8 cellular contexts compared by ENCODE assay signal in genomic region chr21:14027235-14027869, GRCh38.
DNase-seq lines count a peak whose midpoint lies in the region; ATAC-seq, FAIRE-seq and TF ChIP-seq lines count a peak whose summit lies in the region.
"Not testable (repeated sequence)": the region's sequence is repeated elsewhere in the genome, so short reads cannot be mapped to it uniquely, and the experiment has no call there.

No MANE protein-coding gene starts in this region.

- not testable (repeated sequence) for H4K20me1 ChIP-seq in SU-DHL-6 (ENCODE audit: low read depth, low read length)

- H3K4me2 ChIP-seq in SU-DHL-6 (ENCODE audit: low read depth, low read length, poor library complexity, severe bottlenecking): peak overlapping the region; percentile 87

- H3K27ac Mint-ChIP-seq in activated naive CD8-positive, alpha-beta T cell treated with anti-CD3 and anti-CD28 coated beads, Interleukin-2, amount 10 ng/mL, durations not matched to agents 7 days and 5 days: peak overlapping the region; percentile 94

- H3K9ac ChIP-seq in SU-DHL-6 (ENCODE audit: low read length): peak overlapping the region; percentile 68

- not testable (repeated sequence) for H3K9me3 ChIP-seq in SU-DHL-6 (ENCODE audit: insufficient read depth, low read length); pancreas; thyroid gland

- H3K9me3 Mint-ChIP-seq in activated naive CD8-positive, alpha-beta T cell treated with anti-CD3 and anti-CD28 coated beads, Interleukin-2, amount 10 ng/mL, durations not matched to agents 7 days and 5 days: not testable (repeated sequence)

- peak overlapping the region; percentile 75 for H3K4me3 ChIP-seq in GM12864 (ENCODE audit: low read depth, low read length)
- peak overlapping the region; percentile 77 for H3K4me3 ChIP-seq in SU-DHL-6 (ENCODE audit: insufficient read depth, low read length, poor library complexity, severe bottlenecking)
- peak overlapping the region in 3 of 4 donors; percentile 10 to 52 (median 45) for H3K4me3 ChIP-seq in pancreas
- peak overlapping the region in 2 of 3 donors; percentile 37 to 55 for H3K4me3 ChIP-seq in thyroid gland (replicated peaks in 1 of 3)

- WGBS in pancreas, 2 donors: 0 to 1% methylated on average over 26 to 31 of the region's 37 CpGs
- WGBS in thyroid gland, 2 donors: 0 to 2% methylated on average over 21 to 24 of the region's 37 CpGs

- H3K27me3 ChIP-seq in SU-DHL-6 (ENCODE audit: low read length); pancreas; thyroid gland: not testable (repeated sequence)

- not testable (repeated sequence) for TF ChIP-seq CTCF in GM12864 (IDR thresholded peaks at IDR 0.05; ENCODE audit: low read depth, low read length, missing control alignments); SU-DHL-6 (IDR thresholded peaks at IDR 0.05; ENCODE audit: insufficient read depth, low read length, poor library complexity, severe bottlenecking); pancreas (IDR thresholded peaks at IDR 0.05); thyroid gland (IDR thresholded peaks at IDR 0.05)

- not testable (repeated sequence) for H3F3A ChIP-seq in SU-DHL-6 (ENCODE audit: insufficient read depth)

- intact Hi-C loops in Right ventricle myocardium superior (cut with DNase I); pancreas (cut with DNase I); thyroid gland (cut with DNase I): not testable (repeated sequence)

- FAIRE-seq in pancreas (lab: Jason Lieb, UNC): peak; percentile 71

- peaks cover 26% of the 10 kb centered on the region for H3K79me2 ChIP-seq in SU-DHL-6 (ENCODE audit: insufficient read depth, low read length)

- H3K36me3 ChIP-seq in SU-DHL-6 (ENCODE audit: low read length); pancreas; thyroid gland: not testable (repeated sequence)

- H3K27me3 Mint-ChIP-seq in activated naive CD8-positive, alpha-beta T cell treated with anti-CD3 and anti-CD28 coated beads, Interleukin-2, amount 10 ng/mL, durations not matched to agents 7 days and 5 days: not testable (repeated sequence)

- H3K36me3 Mint-ChIP-seq in activated naive CD8-positive, alpha-beta T cell treated with anti-CD3 and anti-CD28 coated beads, Interleukin-2, amount 10 ng/mL, durations not matched to agents 7 days and 5 days: not testable (repeated sequence)

- peak overlapping the region; percentile 50; the same call in 1 of the 2 replicates for H3K27ac ChIP-seq in SU-DHL-6 (ENCODE audit: low read depth, low read length)
- H3K27ac ChIP-seq in pancreas, thyroid gland: not testable (repeated sequence)

- POLR2A ChIA-PET in activated naive CD8-positive, alpha-beta T cell treated with anti-CD3 and anti-CD28 coated beads, Interleukin-2, amount 10 ng/mL, durations not matched to agents 7 days and 5 days (lab: Charles Lee): not testable (repeated sequence)

- H3K4me1 ChIP-seq in pancreas, thyroid gland: not testable (repeated sequence)

- ATAC-seq in HG02623 (IDR thresholded peaks at IDR 0.05; ENCODE audit: unreplicated experiment): peak; percentile 100
- ATAC-seq in activated naive CD8-positive, alpha-beta T cell treated with anti-CD3 and anti-CD28 coated beads, Interleukin-2, amount 10 ng/mL, durations not matched to agents 7 days and 5 days (ENCODE audit: low read depth): peak; percentile 100
- peak; percentile 100 for ATAC-seq in Right ventricle myocardium superior (ENCODE audit: poor library complexity)
- ATAC-seq in pancreas: peak; percentile 99 to 100 (median 99)

- TF ChIP-seq POLR2A in thyroid gland (IDR thresholded peaks at IDR 0.05): peak in 1 of 2 donors; percentile 9

- peaks cover 18% of the 10 kb centered on the region for H3K4me1 Mint-ChIP-seq in activated naive CD8-positive, alpha-beta T cell treated with anti-CD3 and anti-CD28 coated beads, Interleukin-2, amount 10 ng/mL, durations not matched to agents 7 days and 5 days

- peak; percentile 82 for DNase-seq in GM12864 (ENCODE audit: low read depth)
- DNase-seq in NCI-H1092 treated with DMSO at 0.1 percent for 48 hours (lab: John Stamatoyannopoulos, UW): peak; percentile 90
- peak; percentile 85 for DNase-seq in activated naive CD8-positive, alpha-beta T cell treated with anti-CD3 and anti-CD28 coated beads, Interleukin-2, amount 10 ng/mL, durations not matched to agents 7 days and 5 days
- DNase-seq in Right ventricle myocardium superior: peak; percentile 95
- peak; percentile 63 to 87 (median 78) for DNase-seq in pancreas
- DNase-seq in thyroid gland: peak; percentile 79 to 83

- H2AFZ ChIP-seq in SU-DHL-6 (ENCODE audit: low read depth, low read length, severe bottlenecking): not testable (repeated sequence)

- not testable (repeated sequence) for H3K9me2 ChIP-seq in SU-DHL-6 (replicated peaks; ENCODE audit: insufficient read depth, low read length)

- H3K4me3 Mint-ChIP-seq in activated naive CD8-positive, alpha-beta T cell treated with anti-CD3 and anti-CD28 coated beads, Interleukin-2, amount 10 ng/mL, durations not matched to agents 7 days and 5 days: peak overlapping the region; percentile 93
